Comparison of ENCODE assay signal across 7 cellular contexts in the genomic region with DNA sequence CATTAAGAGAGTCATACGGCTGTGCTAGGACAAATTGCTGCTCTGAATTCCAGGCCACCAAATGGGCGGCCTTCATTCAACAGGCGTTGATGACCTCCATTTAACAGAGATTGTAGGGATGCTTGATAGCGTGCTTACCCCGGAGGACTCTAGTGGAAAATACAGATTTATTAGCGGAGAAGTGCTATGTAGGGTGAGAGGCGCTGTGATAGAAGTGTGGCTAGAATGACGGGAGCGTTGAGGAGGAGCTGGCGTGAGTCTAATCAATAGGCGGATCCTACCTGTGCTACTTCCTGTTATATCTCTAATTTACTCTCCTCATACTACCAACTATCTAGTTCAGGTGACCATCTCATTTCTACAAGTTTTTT. TPM values are rescaled to one million over a fixed set of nuclear protein-coding genes. Genes with fewer than 3 reads are reported as not detected.
DNase-seq lines count a peak whose midpoint lies in the region; ATAC-seq and TF ChIP-seq lines count a peak whose summit lies in the region.

No MANE protein-coding gene starts in this region.

- H3K9me3 ChIP-seq in ES-I3 (ENCODE audit: control insufficient read depth, insufficient read depth, low read length) (no peaks in the 10 kb centered on the region), left lung (no peaks in the 10 kb centered on the region), tibial artery (no peaks in the 10 kb centered on the region)

- intact Hi-C loops in left lung (cut with DNase I) = no loop called here
- intact Hi-C loops in tibial artery (cut with DNase I; ENCODE audit: low total_unique reads) = loop anchor here (2.0 kb wide), 1 partner anchor 70 kb away; a partner anchor contains a TSS

- H3K9ac ChIP-seq in ES-I3 (ENCODE audit: low read depth, low read length) = peak overlapping the region; percentile 94

- ATAC-seq in GM21619 (IDR thresholded peaks at IDR 0.05; ENCODE audit: unreplicated experiment) (peak; percentile 9), left lung (no peak)

- H3K4me3 ChIP-seq in astrocyte of the cerebellum (ENCODE audit: low read depth, low read length) (peak overlapping the region; percentile 99), left lung (peak overlapping the region; percentile 66 to 76), tibial artery (peak overlapping the region; percentile 95 to 97)

- no peaks in the 10 kb centered on the region for H3K27me3 ChIP-seq in left lung
- no peaks in the 10 kb centered on the region for H3K27me3 ChIP-seq in tibial artery

- DNase-seq in NCI-H2171 treated with DMSO at 0.1 percent for 48 hours (lab: John Stamatoyannopoulos, UW) (peak; percentile 99), astrocyte of the cerebellum (ENCODE audit: low read depth) (no peak), left lung (no peak), tibial artery (no peak), KG1 (lab: John Stamatoyannopoulos, UW) (no peak)

- H3K36me3 ChIP-seq in ES-I3 (ENCODE audit: insufficient read depth, low read length) (no peaks in the 10 kb centered on the region), left lung (peaks cover 0 to 11% of the 10 kb centered on the region in 2 donors), tibial artery (peaks cover 3 to 16% (median 8%) of the 10 kb centered on the region in 3 donors)

- H3K27ac ChIP-seq in left lung = peak overlapping the region in 1 of 2 donors; percentile 87
- H3K27ac ChIP-seq in tibial artery = peak overlapping the region; percentile 84 to 85

- TF ChIP-seq CTCF in astrocyte of the cerebellum (IDR thresholded peaks at IDR 0.05; ENCODE audit: low read depth, low read length, missing control alignments) = no peak
- TF ChIP-seq CTCF in left lung (IDR thresholded peaks at IDR 0.05) = no peak
- no peak for TF ChIP-seq CTCF in tibial artery (IDR thresholded peaks at IDR 0.05)

- H3K4me1 ChIP-seq in ES-I3 (ENCODE audit: insufficient read depth, low read length) (no peaks in the 10 kb centered on the region), left lung (peaks cover 9 to 13% of the 10 kb centered on the region in 2 donors), tibial artery (peaks cover 0 to 23% (median 17%) of the 10 kb centered on the region in 4 donors)

- in situ Hi-C loops in astrocyte of the cerebellum (cut with HindIII; ENCODE audit: low sequenced_read_pairs) = no loop called here

RNA-seq across cellular contexts. Expression of a gene that starts 0.7 kb away (rescaled TPM):
- 10 to 100 TPM; 31.9 to 38.1 TPM for total RNA-seq in left lung

RNA-seq across cellular contexts. Expression of a gene that starts 15.1 kb away (rescaled TPM):
- total RNA-seq in left lung = 1 to 10 TPM; 2.4 to 3.6 TPM
